Comparison of ENCODE assay signal across 8 cellular contexts in the genomic region with DNA sequence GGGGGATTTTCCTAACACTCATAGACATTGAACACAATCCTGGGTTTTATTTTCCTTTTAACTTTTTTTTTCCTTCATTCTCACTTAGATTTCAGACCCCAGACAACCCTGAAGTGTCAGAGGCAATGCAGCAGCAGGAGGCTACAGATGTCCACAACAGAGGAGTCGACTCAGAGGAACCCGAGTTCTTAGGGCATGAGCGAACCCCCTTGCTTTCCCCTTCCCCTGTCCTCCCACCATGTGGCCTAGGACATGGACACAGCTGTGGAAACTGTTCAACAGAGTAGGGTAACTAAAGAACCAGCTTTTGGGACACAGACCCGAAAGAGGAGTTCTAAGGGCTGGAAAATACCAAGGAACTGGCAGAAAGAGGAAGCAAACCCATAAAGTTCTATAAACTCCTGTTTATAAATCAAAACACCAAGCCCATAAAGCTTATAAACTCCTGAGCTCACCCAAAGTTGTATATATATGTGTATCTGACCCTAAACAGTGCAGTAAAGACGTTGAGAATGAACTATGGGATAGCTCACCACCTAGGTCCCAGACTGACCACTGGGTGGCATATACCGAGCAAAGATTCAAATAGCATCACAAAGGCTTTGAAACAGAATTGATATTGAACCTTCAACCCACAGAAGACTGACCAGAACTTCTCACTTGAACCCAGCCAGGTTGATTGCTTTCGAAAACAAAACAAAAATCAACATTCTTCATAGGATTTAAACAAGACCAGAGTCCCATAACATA. TPM values are rescaled to one million over a fixed set of nuclear protein-coding genes. Genes with fewer than 3 reads are reported as not detected.
DNase-seq lines count a peak whose midpoint lies in the region; ATAC-seq and TF ChIP-seq lines count a peak whose summit lies in the region.

No MANE protein-coding gene starts in this region.

- no peak overlapping the region for H3K27ac ChIP-seq in WERI-Rb-1
- H3K27ac ChIP-seq in right cardiac atrium (ENCODE audit: low read length) = peak overlapping the region; percentile 67

- POLR2A ChIA-PET in activated CD4-positive, alpha-beta memory T cell treated with anti-CD3 and anti-CD28 coated beads for 36 hours (lab: Charles Lee) = no interaction called here

- DNase-seq in stimulated activated naive CD8-positive, alpha-beta T cell treated with anti-CD3 and anti-CD28 coated beads, Interleukin-15, amount 100 ng/mL, for 72 hours = no peak
- no peak for DNase-seq in stimulated activated naive CD8-positive, alpha-beta T cell treated with anti-CD3 and anti-CD28 coated beads, Interleukin-15, Interleukin-2, amounts not matched to agents 100 U/mL and 50 U/mL, for 24 hours
- DNase-seq in WERI-Rb-1 = peak; percentile 27
- DNase-seq in right cardiac atrium = no peak
- DNase-seq in superior temporal gyrus (ENCODE audit: extremely low spot score) = peak; percentile 83
- no peak for DNase-seq in activated CD4-positive, alpha-beta memory T cell treated with anti-CD3 and anti-CD28 coated beads for 36 hours

- peaks cover 6% of the 10 kb centered on the region for H3K4me1 Mint-ChIP-seq in stimulated activated naive CD8-positive, alpha-beta T cell treated with anti-CD3 and anti-CD28 coated beads, Interleukin-15, amount 100 ng/mL, for 72 hours
- H3K4me1 Mint-ChIP-seq in activated CD4-positive, alpha-beta memory T cell treated with anti-CD3 and anti-CD28 coated beads for 36 hours (ENCODE audit: low read depth) = no peaks in the 10 kb centered on the region

- peaks cover 25% of the 10 kb centered on the region for H3K27me3 Mint-ChIP-seq in stimulated activated naive CD8-positive, alpha-beta T cell treated with anti-CD3 and anti-CD28 coated beads, Interleukin-15, amount 100 ng/mL, for 72 hours
- H3K27me3 Mint-ChIP-seq in activated CD4-positive, alpha-beta memory T cell treated with anti-CD3 and anti-CD28 coated beads for 36 hours = no peaks in the 10 kb centered on the region

- WGBS in right cardiac atrium = 70% methylated on average over 7 of the region's 7 CpGs

- H3K27ac Mint-ChIP-seq in stimulated activated naive CD8-positive, alpha-beta T cell treated with anti-CD3 and anti-CD28 coated beads, Interleukin-15, amount 100 ng/mL, for 72 hours = no peak overlapping the region
- no peak overlapping the region for H3K27ac Mint-ChIP-seq in activated CD4-positive, alpha-beta memory T cell treated with anti-CD3 and anti-CD28 coated beads for 36 hours

- H3K4me3 Mint-ChIP-seq in stimulated activated naive CD8-positive, alpha-beta T cell treated with anti-CD3 and anti-CD28 coated beads, Interleukin-15, amount 100 ng/mL, for 72 hours = no peak overlapping the region
- no peak overlapping the region for H3K4me3 Mint-ChIP-seq in activated CD4-positive, alpha-beta memory T cell treated with anti-CD3 and anti-CD28 coated beads for 36 hours

- H3K4me1 ChIP-seq in right cardiac atrium (ENCODE audit: control insufficient read depth, insufficient read depth, low read length) = peaks cover 4% of the 10 kb centered on the region

- H3K27me3 ChIP-seq in WERI-Rb-1 (ENCODE audit: insufficient read depth, low read depth, severe bottlenecking) (no peaks in the 10 kb centered on the region), right cardiac atrium (ENCODE audit: control insufficient read depth, insufficient read depth) (no peaks in the 10 kb centered on the region)

- ATAC-seq in stimulated activated naive CD8-positive, alpha-beta T cell treated with anti-CD3 and anti-CD28 coated beads, Interleukin-15, amount 100 ng/mL, for 72 hours = peak; percentile 45
- ATAC-seq in stimulated activated naive CD8-positive, alpha-beta T cell treated with anti-CD3 and anti-CD28 coated beads, Interleukin-15, Interleukin-2, amounts not matched to agents 100 U/mL and 50 U/mL, for 24 hours = no peak
- ATAC-seq in right cardiac atrium (peak; percentile 66 to 71), GM19328 (IDR thresholded peaks at IDR 0.05; ENCODE audit: unreplicated experiment) (no peak), HG03095 (IDR thresholded peaks at IDR 0.05; ENCODE audit: unreplicated experiment) (no peak)

- H3K9me3 ChIP-seq in WERI-Rb-1 (ENCODE audit: severe bottlenecking) = no peaks in the 10 kb centered on the region
- no peaks in the 10 kb centered on the region for H3K9me3 ChIP-seq in right cardiac atrium (ENCODE audit: control insufficient read depth, low read length)

- H3K36me3 ChIP-seq in WERI-Rb-1 = no peaks in the 10 kb centered on the region

- CTCF ChIA-PET in activated CD4-positive, alpha-beta memory T cell treated with anti-CD3 and anti-CD28 coated beads for 36 hours (lab: Charles Lee) = interaction anchor here (0.6 to 5.1 kb wide), 7 partner anchors 11 to 205 kb away, joined by 3 to 39 read pairs (median 3); no protein-coding TSS in a partner anchor

- TF ChIP-seq CTCF in WERI-Rb-1 (IDR thresholded peaks at IDR 0.05; ENCODE audit: low read depth, low read length) = peak; percentile 61

- no peaks in the 10 kb centered on the region for H3K36me3 Mint-ChIP-seq in activated CD4-positive, alpha-beta memory T cell treated with anti-CD3 and anti-CD28 coated beads for 36 hours

- no peak overlapping the region for H3K4me3 ChIP-seq in WERI-Rb-1 (ENCODE audit: low read depth, low read length)
- no peak overlapping the region for H3K4me3 ChIP-seq in right cardiac atrium (ENCODE audit: low read length)

- H3K9me3 Mint-ChIP-seq in stimulated activated naive CD8-positive, alpha-beta T cell treated with anti-CD3 and anti-CD28 coated beads, Interleukin-15, amount 100 ng/mL, for 72 hours = no peaks in the 10 kb centered on the region
- H3K9me3 Mint-ChIP-seq in activated CD4-positive, alpha-beta memory T cell treated with anti-CD3 and anti-CD28 coated beads for 36 hours = no peaks in the 10 kb centered on the region

- intact Hi-C loops in right cardiac atrium (cut with DNase I) = no loop called here
- intact Hi-C loops in activated CD4-positive, alpha-beta memory T cell treated with anti-CD3 and anti-CD28 coated beads for 36 hours (cut with micrococcal nuclease) = no loop called here

RNA-seq across cellular contexts. Expression of a gene that starts 33.9 kb away (rescaled TPM):
- total RNA-seq in right cardiac atrium = 10 to 100 TPM; 13.2 to 15.9 (median 14.6) TPM
- polyA plus RNA-seq in right cardiac atrium = 7.9 TPM
- total RNA-seq in activated CD4-positive, alpha-beta memory T cell treated with anti-CD3 and anti-CD28 coated beads for 36 hours = 1 to 10 TPM; 2.8 to 4.1 TPM

RNA-seq across cellular contexts. Expression of a gene that starts 58.1 kb away (rescaled TPM):
- 10 to 100 TPM; 10.3 to 17.4 (median 14.8) TPM for total RNA-seq in right cardiac atrium
- 12.6 TPM for polyA plus RNA-seq in right cardiac atrium
- 10 to 100 TPM; 64.6 to 65.9 TPM for total RNA-seq in activated CD4-positive, alpha-beta memory T cell treated with anti-CD3 and anti-CD28 coated beads for 36 hours

Comparison
In these comparisons a context has a peak if more than half of its experiments do, and no peak if none do; other contexts are left out.
1. ATAC-seq: peak in stimulated activated naive CD8-positive, alpha-beta T cell treated with anti-CD3 and anti-CD28 coated beads, Interleukin-15, amount 100 ng/mL, for 72 hours (single experiment) and right cardiac atrium (2 of 2); none in stimulated activated naive CD8-positive, alpha-beta T cell treated with anti-CD3 and anti-CD28 coated beads, Interleukin-15, Interleukin-2, amounts not matched to agents 100 U/mL and 50 U/mL, for 24 hours (single experiment), GM19328 (single experiment) and HG03095 (single experiment).
2. DNase-seq: peak in WERI-Rb-1 (single experiment) and superior temporal gyrus (single experiment); none in stimulated activated naive CD8-positive, alpha-beta T cell treated with anti-CD3 and anti-CD28 coated beads, Interleukin-15, amount 100 ng/mL, for 72 hours (0 of 2), stimulated activated naive CD8-positive, alpha-beta T cell treated with anti-CD3 and anti-CD28 coated beads, Interleukin-15, Interleukin-2, amounts not matched to agents 100 U/mL and 50 U/mL, for 24 hours (single experiment), right cardiac atrium (0 of 3) and activated CD4-positive, alpha-beta memory T cell treated with anti-CD3 and anti-CD28 coated beads for 36 hours (single experiment).